Comparison of ENCODE assay signal across 14 cellular contexts in the genomic region with DNA sequence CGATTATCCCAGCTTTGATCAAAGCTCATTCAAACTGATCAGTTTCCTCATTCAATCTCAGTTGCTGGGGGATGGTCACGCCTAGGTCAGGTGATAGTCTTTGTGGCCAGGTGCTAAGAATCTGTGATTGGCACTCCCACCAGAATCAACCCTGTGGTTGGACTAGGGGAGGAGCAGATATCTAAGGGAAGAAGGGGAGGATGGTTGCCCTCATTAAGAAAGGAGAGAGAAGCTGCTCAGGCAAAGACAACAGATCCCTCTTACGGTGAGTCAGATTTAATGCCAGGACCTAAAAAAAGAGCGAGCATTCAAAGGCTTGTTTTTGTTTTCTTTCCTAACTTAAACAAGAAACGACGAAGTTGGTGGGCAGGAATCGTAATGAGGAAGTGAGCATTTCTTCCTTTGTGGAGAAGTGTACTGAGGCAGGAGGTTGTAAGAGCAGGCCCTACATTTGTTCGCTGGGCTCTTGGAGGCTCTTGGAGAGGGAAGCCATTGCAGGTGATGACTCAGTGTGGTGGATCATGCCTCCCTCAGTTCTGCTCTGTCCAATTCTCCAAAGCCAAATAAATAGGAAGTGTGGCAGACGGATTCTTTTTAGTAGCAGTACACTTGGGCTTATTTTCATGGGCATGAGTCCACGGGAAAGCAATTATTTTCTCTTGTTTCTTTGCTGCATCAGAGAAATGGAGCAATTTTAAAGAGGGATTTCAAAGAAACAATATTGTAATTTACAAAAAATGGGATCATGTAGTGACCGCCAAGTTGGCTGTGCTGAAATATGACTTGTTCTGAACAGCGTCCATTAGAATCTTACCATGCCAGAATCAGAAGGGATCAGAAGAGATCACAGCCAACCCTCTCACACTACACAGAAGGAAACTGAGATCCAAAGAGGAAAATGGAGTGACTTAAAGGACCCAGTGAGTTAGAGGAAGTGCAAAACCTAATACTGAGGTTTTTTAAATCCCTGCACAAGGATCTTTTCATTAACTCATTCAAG. TPM values are rescaled to one million over a fixed set of nuclear protein-coding genes. Genes with fewer than 3 reads are reported as not detected.
A peak's percentile ranks its signal among the peaks of the same experiment; 100 is the strongest.
DNase-seq lines count a peak whose midpoint lies in the region; ATAC-seq, FAIRE-seq and TF ChIP-seq lines count a peak whose summit lies in the region.
"Had no signal": no experiment of that assay in that cellular context is flagged by ENCODE, and none has a peak within 500 bp of the region (broad histone marks: within the 10 kb centered on the region; RNA-seq: fewer than 3 reads in every experiment).

No MANE protein-coding gene starts in this region.

- dilution Hi-C loops in endothelial cell of umbilical vein (cut with MboI; ENCODE audit: extremely low pct_ligation_motif_present, low sequenced_read_pairs): no loop called here

- POLR2A ChIA-PET in endothelial cell of umbilical vein (lab: Charles Lee): no interaction called here

- H4K20me1 ChIP-seq in endothelial cell of umbilical vein (replicated peaks; ENCODE audit: control insufficient read depth, extremely low read depth, insufficient read depth, low read length): no peaks in the 10 kb centered on the region

- H3K9ac ChIP-seq in endothelial cell of umbilical vein (replicated peaks; ENCODE audit: extremely low read depth, insufficient read depth, low read length): no peak overlapping the region
- H3K9ac ChIP-seq: parathyroid adenoma had no signal

- FAIRE-seq in endothelial cell of umbilical vein (lab: Jason Lieb, UNC) (peak; percentile 62), HTR-8/SVneo (lab: Jason Lieb, UNC) (no peak)
- FAIRE-seq: GM19239 had no signal

- intact Hi-C loops in endothelial cell of umbilical vein (cut with micrococcal nuclease): loop anchor here (2.0 kb wide), 1 partner anchor 19 kb away; a partner anchor contains a TSS
- intact Hi-C loops in left colon (cut with DNase I, micrococcal nuclease): no loop called here

- DNase-seq in CD1c-positive myeloid dendritic cell (ENCODE audit: extremely low spot score): peak; percentile 92
- peak; percentile 65 for DNase-seq in NOMO-1 treated with dmso at 0.1 percent for 144 hours (lab: John Stamatoyannopoulos, UW; ENCODE audit: unreplicated experiment)
- peak; percentile 7 for DNase-seq in endothelial cell of umbilical vein (ENCODE audit: low read depth, low spot score)
- DNase-seq in occipital lobe (lab: John Stamatoyannopoulos, UW): peak; percentile 10
- DNase-seq in caudate nucleus (lab: John Stamatoyannopoulos, UW): no peak
- DNase-seq in HTR-8/SVneo (ENCODE audit: insufficient read length, low spot score): no peak
- no peak for DNase-seq in left colon
- DNase-seq: activated CD4-positive, alpha-beta T cell treated with anti-CD3 and anti-CD28 coated beads for 36 hours; DMS53; NCI-H1048; PC-9 had no signal

- no peaks in the 10 kb centered on the region for H3K9me3 ChIP-seq in endothelial cell of umbilical vein (replicated peaks; ENCODE audit: control insufficient read depth, insufficient read depth, low read length)

- BruUV-seq in endothelial cell of umbilical vein (replicated peaks; lab: Mats Ljungman, UMichigan): no TSS peak

- peaks cover 0 to 2% of the 10 kb centered on the region in 2 experiments for H3K27me3 ChIP-seq in endothelial cell of umbilical vein (ENCODE audit: control insufficient read depth in 2 of 2, insufficient read depth in 2 of 2, low read length in 2 of 2)

- ATAC-seq in left colon: no peak
- ATAC-seq in GM19324 (IDR thresholded peaks at IDR 0.05; ENCODE audit: low FRiP score, unreplicated experiment): no peak
- ATAC-seq: activated CD4-positive, alpha-beta T cell treated with anti-CD3 and anti-CD28 coated beads for 36 hours had no signal

- H3K4me3 ChIP-seq in endothelial cell of umbilical vein (replicated peaks in 1 of 3; ENCODE audit: insufficient read depth in 1 of 3, low read depth in 1 of 3, low read length in 3 of 3): no peak overlapping the region
- H3K4me3 ChIP-seq: PC-9 had no signal

- no peaks in the 10 kb centered on the region for H3K9me1 ChIP-seq in endothelial cell of umbilical vein (replicated peaks; ENCODE audit: control insufficient read depth, extremely low read depth, insufficient read depth, low read length)

- CTCF ChIA-PET in endothelial cell of umbilical vein (lab: Charles Lee): no interaction called here

- H3K27ac ChIP-seq in endothelial cell of umbilical vein (ENCODE audit: insufficient read depth, low read depth, low read length): no peak overlapping the region
- H3K27ac ChIP-seq in caudate nucleus (ENCODE audit: low read depth, low read length): no peak overlapping the region
- H3K27ac ChIP-seq: parathyroid adenoma, PC-9 had no signal

- no peak for TF ChIP-seq CTCF in endothelial cell of umbilical vein (IDR thresholded peaks at IDR 0.05; ENCODE audit: extremely low read depth in 1 of 2, insufficient read depth in 1 of 2, low read depth in 1 of 2, low read length in 2 of 2)

- no peaks in the 10 kb centered on the region for H3K79me2 ChIP-seq in endothelial cell of umbilical vein (ENCODE audit: control insufficient read depth, insufficient read depth, low read length)
- H3K79me2 ChIP-seq: parathyroid adenoma had no signal

- H2AFZ ChIP-seq in endothelial cell of umbilical vein (ENCODE audit: low read depth, low read length): no peak overlapping the region
- H2AFZ ChIP-seq: parathyroid adenoma, PC-9 had no signal

- peak overlapping the region; percentile 16 for H3K4me2 ChIP-seq in endothelial cell of umbilical vein (ENCODE audit: insufficient read depth, low read length)
- H3K4me2 ChIP-seq: PC-9 had no signal

- no peak for TF ChIP-seq POLR2A in endothelial cell of umbilical vein (IDR thresholded peaks at IDR 0.05; ENCODE audit: low read depth, low read length)

- H3K36me3 ChIP-seq in endothelial cell of umbilical vein (ENCODE audit: control insufficient read depth in 2 of 2, extremely low read depth in 1 of 2, insufficient read depth in 2 of 2, low read length in 2 of 2): no peaks in the 10 kb centered on the region

- H3K4me1 ChIP-seq in endothelial cell of umbilical vein (ENCODE audit: control insufficient read depth, extremely low read depth, insufficient read depth, low read length): no peaks in the 10 kb centered on the region
- H3K4me1 ChIP-seq: parathyroid adenoma had no signal

TF ChIP-seq in endothelial cell of umbilical vein, 7 proteins besides CTCF, POLR2A, EP300 and RAD21:
- TF ChIP-seq GATA2 (IDR thresholded peaks at IDR 0.05; ENCODE audit: insufficient read depth, insufficient read length, low read depth, low read length): no peak
- peak; percentile 49 for TF ChIP-seq FOS (IDR thresholded peaks at IDR 0.05; ENCODE audit: borderline replicate concordance, insufficient read depth, low read length)
TF ChIP-seq in endothelial cell of umbilical vein: peak in this region for 1.

RNA-seq across cellular contexts. Expression of a gene that starts 18.7 kb away (rescaled TPM):
- total RNA-seq in endothelial cell of umbilical vein (17.7 and 18.6 TPM in 2 replicates), occipital lobe (109 TPM), left colon (10 to 100 TPM; 25.3 to 36.9 TPM)
- 5.6 and 5.8 TPM in 2 replicates for polyA plus RNA-seq in endothelial cell of umbilical vein
- polyA plus RNA-seq in endothelial cell of umbilical vein (2011; cell fraction: cytosol; rRNA removed): 4.5 and 4.8 TPM in 2 replicates
- 7.4 and 8.0 TPM in 2 replicates for polyA plus RNA-seq in endothelial cell of umbilical vein (2011; cell fraction: nucleus; rRNA removed)
- polyA plus RNA-seq in endothelial cell of umbilical vein (2012): 11.4 and 14.2 TPM in 2 replicates
- polyA minus RNA-seq in endothelial cell of umbilical vein: 57.5 and 90.0 TPM in 2 replicates
- 62.7 TPM for polyA minus RNA-seq in endothelial cell of umbilical vein (2011; cell fraction: cytosol; rRNA and poly(A)+ RNA removed)
- 21.1 and 25.6 TPM in 2 replicates for polyA minus RNA-seq in endothelial cell of umbilical vein (2011; cell fraction: nucleus; rRNA and poly(A)+ RNA removed)

Comparison
In these comparisons a context has a peak if more than half of its experiments do, and no peak if none do; other contexts are left out.
1. DNase-seq: peak in CD1c-positive myeloid dendritic cell (single experiment), NOMO-1 treated with dmso at 0.1 percent for 144 hours (single experiment), endothelial cell of umbilical vein (single experiment) and occipital lobe (single experiment); none in caudate nucleus (0 of 61), HTR-8/SVneo (single experiment) and left colon (0 of 2).